ENCODE assay signal across 1 cellular context in genomic region chr14:24215495-24216344, GRCh38.
TF ChIP-seq lines count a peak whose summit lies in the region.

MDP1 (minus strand) TSS chr14:24216066; CDS start chr14:24215955, 111 bp downstream.

TF ChIP-seq in HepG2, 621 proteins besides CTCF, POLR2A, EP300 and RAD21 (continued from another document and continues in another):
- TF ChIP-seq ZXDC (CRISPR knock-in tag; IDR thresholded peaks at IDR 0.05) (no peak), AGO1 (IDR thresholded peaks at IDR 0.05; ENCODE audit: low read depth, low read length, poor library complexity, severe bottlenecking) (peak; percentile 97), ZNF782 (CRISPR knock-in tag; IDR thresholded peaks at IDR 0.05; ENCODE audit: borderline replicate concordance) (peak; percentile 96; the same call in 1 of the 2 replicates), ZNF280B (CRISPR knock-in tag; IDR thresholded peaks at IDR 0.05; ENCODE audit: borderline replicate concordance) (peak; percentile 99), ADNP (CRISPR knock-in tag; IDR thresholded peaks at IDR 0.05) (no peak), EEA1 (CRISPR knock-in tag; IDR thresholded peaks at IDR 0.05; ENCODE audit: borderline replicate concordance) (peak; percentile 98; the same call in 1 of the 2 replicates), TFE3 (CRISPR knock-in tag; IDR thresholded peaks at IDR 0.05) (peak; percentile 74), ZNF205 (CRISPR knock-in tag; IDR thresholded peaks at IDR 0.05) (peak; percentile 98), ZNF746 (CRISPR knock-in tag; IDR thresholded peaks at IDR 0.05) (peak; percentile 76), RELA (CRISPR knock-in tag; IDR thresholded peaks at IDR 0.05) (peak; percentile 98), MXD3 (CRISPR knock-in tag; IDR thresholded peaks at IDR 0.05) (peak; percentile 97), POGZ (CRISPR knock-in tag; IDR thresholded peaks at IDR 0.05) (peak; percentile 98), ZNF614 (CRISPR knock-in tag; IDR thresholded peaks at IDR 0.05; ENCODE audit: borderline replicate concordance) (peak; percentile 99), ZNF737 (CRISPR knock-in tag; IDR thresholded peaks at IDR 0.05; ENCODE audit: borderline replicate concordance) (no peak), FOXA1 (IDR thresholded peaks at IDR 0.05) (no peak), FOXA1 (CRISPR knock-in tag; IDR thresholded peaks at IDR 0.05) (peak; percentile 78), NCOA5 (CRISPR knock-in tag; IDR thresholded peaks at IDR 0.05) (no peak; the same call in 1 of the 2 replicates), NFRKB (IDR thresholded peaks at IDR 0.05) (0 out of 2 replicates have a peak, but pooled peaks have one; percentile 43), ZSCAN21 (CRISPR knock-in tag; IDR thresholded peaks at IDR 0.05; ENCODE audit: borderline replicate concordance) (peak; percentile 97), NBN (conservative IDR thresholded peaks at IDR 0.05) (no peak), SRY (CRISPR knock-in tag; IDR thresholded peaks at IDR 0.05) (peak; percentile 99), ZNF12 (CRISPR knock-in tag; IDR thresholded peaks at IDR 0.05) (peak; percentile 91), ZNF749 (CRISPR knock-in tag; IDR thresholded peaks at IDR 0.05; ENCODE audit: borderline replicate concordance) (peak; percentile 97; the same call in 1 of the 2 replicates), ZIK1 (CRISPR knock-in tag; IDR thresholded peaks at IDR 0.05; ENCODE audit: borderline replicate concordance, low read depth) (peak; percentile 99), MLXIP (CRISPR knock-in tag; IDR thresholded peaks at IDR 0.05; ENCODE audit: borderline replicate concordance) (no peak; the same call in 1 of the 2 replicates), MYC (CRISPR knock-in tag; IDR thresholded peaks at IDR 0.05; ENCODE audit: borderline replicate concordance) (peak; percentile 98), TCF12 (IDR thresholded peaks at IDR 0.05) (no peak), TCF12 (CRISPR knock-in tag; IDR thresholded peaks at IDR 0.05) (peak; percentile 77; the same call in 1 of the 2 replicates), ZNF558 (CRISPR knock-in tag; IDR thresholded peaks at IDR 0.05; ENCODE audit: borderline replicate concordance) (no peak), MLLT10 (CRISPR knock-in tag; IDR thresholded peaks at IDR 0.05) (no peak), ZBTB49 (CRISPR knock-in tag; IDR thresholded peaks at IDR 0.05; ENCODE audit: borderline replicate concordance) (peak; percentile 90; the same call in 1 of the 2 replicates), ZSCAN31 (CRISPR knock-in tag; IDR thresholded peaks at IDR 0.05; ENCODE audit: low read depth) (peak; percentile 89; the same call in 1 of the 2 replicates), ETS1 (CRISPR knock-in tag; IDR thresholded peaks at IDR 0.05) (0 out of 2 replicates have a peak, but pooled peaks have one; percentile 53), KAT8 (CRISPR knock-in tag; IDR thresholded peaks at IDR 0.05) (peak; percentile 98), ZNF644 (CRISPR knock-in tag; IDR thresholded peaks at IDR 0.05; ENCODE audit: low read depth) (peak; percentile 92), ATAD3A (CRISPR knock-in tag; IDR thresholded peaks at IDR 0.05) (peak; percentile 73)
- TF ChIP-seq, protein P1, sequence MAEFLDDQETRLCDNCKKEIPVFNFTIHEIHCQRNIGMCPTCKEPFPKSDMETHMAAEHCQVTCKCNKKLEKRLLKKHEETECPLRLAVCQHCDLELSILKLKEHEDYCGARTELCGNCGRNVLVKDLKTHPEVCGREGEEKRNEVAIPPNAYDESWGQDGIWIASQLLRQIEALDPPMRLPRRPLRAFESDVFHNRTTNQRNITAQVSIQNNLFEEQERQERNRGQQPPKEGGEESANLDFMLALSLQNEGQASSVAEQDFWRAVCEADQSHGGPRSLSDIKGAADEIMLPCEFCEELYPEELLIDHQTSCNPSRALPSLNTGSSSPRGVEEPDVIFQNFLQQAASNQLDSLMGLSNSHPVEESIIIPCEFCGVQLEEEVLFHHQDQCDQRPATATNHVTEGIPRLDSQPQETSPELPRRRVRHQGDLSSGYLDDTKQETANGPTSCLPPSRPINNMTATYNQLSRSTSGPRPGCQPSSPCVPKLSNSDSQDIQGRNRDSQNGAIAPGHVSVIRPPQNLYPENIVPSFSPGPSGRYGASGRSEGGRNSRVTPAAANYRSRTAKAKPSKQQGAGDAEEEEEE (CRISPR knock-in tag; IDR thresholded peaks at IDR 0.05; ENCODE audit: borderline replicate concordance), result no peak; the same call in 1 of the 2 replicates
- TF ChIP-seq, protein P2, sequence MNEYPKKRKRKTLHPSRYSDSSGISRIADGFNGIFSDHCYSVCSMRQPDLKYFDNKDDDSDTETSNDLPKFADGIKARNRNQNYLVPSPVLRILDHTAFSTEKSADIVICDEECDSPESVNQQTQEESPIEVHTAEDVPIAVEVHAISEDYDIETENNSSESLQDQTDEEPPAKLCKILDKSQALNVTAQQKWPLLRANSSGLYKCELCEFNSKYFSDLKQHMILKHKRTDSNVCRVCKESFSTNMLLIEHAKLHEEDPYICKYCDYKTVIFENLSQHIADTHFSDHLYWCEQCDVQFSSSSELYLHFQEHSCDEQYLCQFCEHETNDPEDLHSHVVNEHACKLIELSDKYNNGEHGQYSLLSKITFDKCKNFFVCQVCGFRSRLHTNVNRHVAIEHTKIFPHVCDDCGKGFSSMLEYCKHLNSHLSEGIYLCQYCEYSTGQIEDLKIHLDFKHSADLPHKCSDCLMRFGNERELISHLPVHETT (CRISPR knock-in tag; conservative IDR thresholded peaks at IDR 0.05), result peak; percentile 92
- TF ChIP-seq, protein P3, sequence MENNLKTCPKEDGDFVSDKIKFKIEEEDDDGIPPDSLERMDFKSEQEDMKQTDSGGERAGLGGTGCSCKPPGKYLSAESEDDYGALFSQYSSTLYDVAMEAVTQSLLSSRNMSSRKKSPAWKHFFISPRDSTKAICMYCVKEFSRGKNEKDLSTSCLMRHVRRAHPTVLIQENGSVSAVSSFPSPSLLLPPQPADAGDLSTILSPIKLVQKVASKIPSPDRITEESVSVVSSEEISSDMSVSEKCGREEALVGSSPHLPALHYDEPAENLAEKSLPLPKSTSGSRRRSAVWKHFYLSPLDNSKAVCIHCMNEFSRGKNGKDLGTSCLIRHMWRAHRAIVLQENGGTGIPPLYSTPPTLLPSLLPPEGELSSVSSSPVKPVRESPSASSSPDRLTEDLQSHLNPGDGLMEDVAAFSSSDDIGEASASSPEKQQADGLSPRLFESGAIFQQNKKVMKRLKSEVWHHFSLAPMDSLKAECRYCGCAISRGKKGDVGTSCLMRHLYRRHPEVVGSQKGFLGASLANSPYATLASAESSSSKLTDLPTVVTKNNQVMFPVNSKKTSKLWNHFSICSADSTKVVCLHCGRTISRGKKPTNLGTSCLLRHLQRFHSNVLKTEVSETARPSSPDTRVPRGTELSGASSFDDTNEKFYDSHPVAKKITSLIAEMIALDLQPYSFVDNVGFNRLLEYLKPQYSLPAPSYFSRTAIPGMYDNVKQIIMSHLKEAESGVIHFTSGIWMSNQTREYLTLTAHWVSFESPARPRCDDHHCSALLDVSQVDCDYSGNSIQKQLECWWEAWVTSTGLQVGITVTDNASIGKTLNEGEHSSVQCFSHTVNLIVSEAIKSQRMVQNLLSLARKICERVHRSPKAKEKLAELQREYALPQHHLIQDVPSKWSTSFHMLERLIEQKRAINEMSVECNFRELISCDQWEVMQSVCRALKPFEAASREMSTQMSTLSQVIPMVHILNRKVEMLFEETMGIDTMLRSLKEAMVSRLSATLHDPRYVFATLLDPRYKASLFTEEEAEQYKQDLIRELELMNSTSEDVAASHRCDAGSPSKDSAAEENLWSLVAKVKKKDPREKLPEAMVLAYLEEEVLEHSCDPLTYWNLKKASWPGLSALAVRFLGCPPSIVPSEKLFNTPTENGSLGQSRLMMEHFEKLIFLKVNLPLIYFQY (CRISPR knock-in tag; IDR thresholded peaks at IDR 0.05; ENCODE audit: borderline replicate concordance), result peak; percentile 86; the same call in 1 of the 2 replicates
